ENCODE assay signal across 1 cellular context in the genomic region with DNA sequence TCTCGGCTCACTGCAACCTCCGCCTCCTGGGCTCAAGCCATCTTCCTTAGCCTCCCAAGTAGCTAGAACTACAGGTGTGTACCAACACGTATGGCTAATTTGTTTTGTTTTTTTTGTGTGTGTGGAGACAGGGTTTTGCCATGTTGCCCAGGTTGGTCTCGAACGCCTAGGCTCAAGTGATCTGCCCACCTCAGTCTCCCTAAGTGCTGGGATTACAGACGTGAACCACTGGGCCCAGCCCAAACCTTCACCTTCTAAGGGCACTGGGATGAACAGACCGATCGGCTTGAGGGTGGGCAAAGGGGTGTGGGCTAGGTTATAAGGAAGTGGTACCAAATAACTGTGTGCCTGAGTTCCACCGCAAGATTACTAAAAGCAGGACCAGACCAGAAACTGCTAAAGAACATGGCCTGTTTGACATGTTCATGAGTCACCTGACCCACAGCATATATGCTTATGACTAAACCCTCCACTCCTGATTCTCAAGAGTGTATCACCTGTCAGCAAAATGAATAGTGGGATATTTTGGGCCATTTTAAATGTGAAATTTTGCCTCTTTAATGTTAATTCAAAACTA.
A peak's percentile ranks its signal among the peaks of the same experiment; 100 is the strongest.
TF ChIP-seq lines count a peak whose summit lies in the region.

No MANE protein-coding gene starts in this region.

TF ChIP-seq in GM12878, 131 proteins besides CTCF, POLR2A, EP300 and RAD21 (continued from another document and continues in another):
- peak; percentile 88 for TF ChIP-seq SPI1 (IDR thresholded peaks at IDR 0.05; ENCODE audit: borderline replicate concordance, insufficient read depth, low read depth, low read length)
- no peak for TF ChIP-seq STAT1 (conservative IDR thresholded peaks at IDR 0.05)
- no peak for TF ChIP-seq SRF (IDR thresholded peaks at IDR 0.05; ENCODE audit: low read depth in 2 of 2, low read length in 2 of 2)
- no peak for TF ChIP-seq YBX1 (IDR thresholded peaks at IDR 0.05)
- no peak for TF ChIP-seq GABPA (IDR thresholded peaks at IDR 0.05; ENCODE audit: low read depth)
- no peak for TF ChIP-seq MYB (IDR thresholded peaks at IDR 0.05; ENCODE audit: borderline replicate concordance, low read depth, low read length)
- peak; percentile 89 for TF ChIP-seq RUNX3 (IDR thresholded peaks at IDR 0.05; ENCODE audit: low read length)
- no peak for TF ChIP-seq SMAD5 (IDR thresholded peaks at IDR 0.05; ENCODE audit: low read depth)
- no peak for TF ChIP-seq KAT2A (conservative IDR thresholded peaks at IDR 0.05; ENCODE audit: control insufficient read depth, low read depth, low read length)
- TF ChIP-seq WRNIP1 (IDR thresholded peaks at IDR 0.05; ENCODE audit: borderline replicate concordance, low read depth, low read length) = no peak
- no peak for TF ChIP-seq BRCA1 (IDR thresholded peaks at IDR 0.05; ENCODE audit: low read depth, low read length)
- no peak for TF ChIP-seq MXI1 (IDR thresholded peaks at IDR 0.05; ENCODE audit: low read depth, low read length)
- TF ChIP-seq CREB1 (IDR thresholded peaks at IDR 0.05; ENCODE audit: low read depth) = no peak
- TF ChIP-seq POU2F2 (IDR thresholded peaks at IDR 0.05; ENCODE audit: borderline replicate concordance, low read depth, low read length) = no peak
- TF ChIP-seq, protein P1, sequence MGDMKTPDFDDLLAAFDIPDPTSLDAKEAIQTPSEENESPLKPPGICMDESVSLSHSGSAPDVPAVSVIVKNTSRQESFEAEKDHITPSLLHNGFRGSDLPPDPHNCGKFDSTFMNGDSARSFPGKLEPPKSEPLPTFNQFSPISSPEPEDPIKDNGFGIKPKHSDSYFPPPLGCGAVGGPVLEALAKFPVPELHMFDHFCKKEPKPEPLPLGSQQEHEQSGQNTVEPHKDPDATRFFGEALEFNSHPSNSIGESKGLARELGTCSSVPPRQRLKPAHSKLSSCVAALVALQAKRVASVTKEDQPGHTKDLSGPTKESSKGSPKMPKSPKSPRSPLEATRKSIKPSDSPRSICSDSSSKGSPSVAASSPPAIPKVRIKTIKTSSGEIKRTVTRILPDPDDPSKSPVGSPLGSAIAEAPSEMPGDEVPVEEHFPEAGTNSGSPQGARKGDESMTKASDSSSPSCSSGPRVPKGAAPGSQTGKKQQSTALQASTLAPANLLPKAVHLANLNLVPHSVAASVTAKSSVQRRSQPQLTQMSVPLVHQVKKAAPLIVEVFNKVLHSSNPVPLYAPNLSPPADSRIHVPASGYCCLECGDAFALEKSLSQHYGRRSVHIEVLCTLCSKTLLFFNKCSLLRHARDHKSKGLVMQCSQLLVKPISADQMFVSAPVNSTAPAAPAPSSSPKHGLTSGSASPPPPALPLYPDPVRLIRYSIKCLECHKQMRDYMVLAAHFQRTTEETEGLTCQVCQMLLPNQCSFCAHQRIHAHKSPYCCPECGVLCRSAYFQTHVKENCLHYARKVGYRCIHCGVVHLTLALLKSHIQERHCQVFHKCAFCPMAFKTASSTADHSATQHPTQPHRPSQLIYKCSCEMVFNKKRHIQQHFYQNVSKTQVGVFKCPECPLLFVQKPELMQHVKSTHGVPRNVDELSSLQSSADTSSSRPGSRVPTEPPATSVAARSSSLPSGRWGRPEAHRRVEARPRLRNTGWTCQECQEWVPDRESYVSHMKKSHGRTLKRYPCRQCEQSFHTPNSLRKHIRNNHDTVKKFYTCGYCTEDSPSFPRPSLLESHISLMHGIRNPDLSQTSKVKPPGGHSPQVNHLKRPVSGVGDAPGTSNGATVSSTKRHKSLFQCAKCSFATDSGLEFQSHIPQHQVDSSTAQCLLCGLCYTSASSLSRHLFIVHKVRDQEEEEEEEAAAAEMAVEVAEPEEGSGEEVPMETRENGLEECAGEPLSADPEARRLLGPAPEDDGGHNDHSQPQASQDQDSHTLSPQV (IDR thresholded peaks at IDR 0.05) = no peak
- TF ChIP-seq, protein P2, sequence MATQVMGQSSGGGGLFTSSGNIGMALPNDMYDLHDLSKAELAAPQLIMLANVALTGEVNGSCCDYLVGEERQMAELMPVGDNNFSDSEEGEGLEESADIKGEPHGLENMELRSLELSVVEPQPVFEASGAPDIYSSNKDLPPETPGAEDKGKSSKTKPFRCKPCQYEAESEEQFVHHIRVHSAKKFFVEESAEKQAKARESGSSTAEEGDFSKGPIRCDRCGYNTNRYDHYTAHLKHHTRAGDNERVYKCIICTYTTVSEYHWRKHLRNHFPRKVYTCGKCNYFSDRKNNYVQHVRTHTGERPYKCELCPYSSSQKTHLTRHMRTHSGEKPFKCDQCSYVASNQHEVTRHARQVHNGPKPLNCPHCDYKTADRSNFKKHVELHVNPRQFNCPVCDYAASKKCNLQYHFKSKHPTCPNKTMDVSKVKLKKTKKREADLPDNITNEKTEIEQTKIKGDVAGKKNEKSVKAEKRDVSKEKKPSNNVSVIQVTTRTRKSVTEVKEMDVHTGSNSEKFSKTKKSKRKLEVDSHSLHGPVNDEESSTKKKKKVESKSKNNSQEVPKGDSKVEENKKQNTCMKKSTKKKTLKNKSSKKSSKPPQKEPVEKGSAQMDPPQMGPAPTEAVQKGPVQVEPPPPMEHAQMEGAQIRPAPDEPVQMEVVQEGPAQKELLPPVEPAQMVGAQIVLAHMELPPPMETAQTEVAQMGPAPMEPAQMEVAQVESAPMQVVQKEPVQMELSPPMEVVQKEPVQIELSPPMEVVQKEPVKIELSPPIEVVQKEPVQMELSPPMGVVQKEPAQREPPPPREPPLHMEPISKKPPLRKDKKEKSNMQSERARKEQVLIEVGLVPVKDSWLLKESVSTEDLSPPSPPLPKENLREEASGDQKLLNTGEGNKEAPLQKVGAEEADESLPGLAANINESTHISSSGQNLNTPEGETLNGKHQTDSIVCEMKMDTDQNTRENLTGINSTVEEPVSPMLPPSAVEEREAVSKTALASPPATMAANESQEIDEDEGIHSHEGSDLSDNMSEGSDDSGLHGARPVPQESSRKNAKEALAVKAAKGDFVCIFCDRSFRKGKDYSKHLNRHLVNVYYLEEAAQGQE (IDR thresholded peaks at IDR 0.05; ENCODE audit: low read depth, low read length) = no peak
- TF ChIP-seq TCF12 (IDR thresholded peaks at IDR 0.05; ENCODE audit: low read depth, low read length) = 0 out of 2 replicates have a peak, but pooled peaks have one; percentile 27
- TF ChIP-seq RBBP5 (conservative IDR thresholded peaks at IDR 0.05) = no peak
- TF ChIP-seq EGR1 (IDR thresholded peaks at IDR 0.05; ENCODE audit: borderline replicate concordance in 1 of 2, low read depth in 2 of 2, low read length in 2 of 2) = no peak
- no peak for TF ChIP-seq TAF1 (IDR thresholded peaks at IDR 0.05; ENCODE audit: borderline replicate concordance, low read depth, low read length)
- TF ChIP-seq, protein P3, sequence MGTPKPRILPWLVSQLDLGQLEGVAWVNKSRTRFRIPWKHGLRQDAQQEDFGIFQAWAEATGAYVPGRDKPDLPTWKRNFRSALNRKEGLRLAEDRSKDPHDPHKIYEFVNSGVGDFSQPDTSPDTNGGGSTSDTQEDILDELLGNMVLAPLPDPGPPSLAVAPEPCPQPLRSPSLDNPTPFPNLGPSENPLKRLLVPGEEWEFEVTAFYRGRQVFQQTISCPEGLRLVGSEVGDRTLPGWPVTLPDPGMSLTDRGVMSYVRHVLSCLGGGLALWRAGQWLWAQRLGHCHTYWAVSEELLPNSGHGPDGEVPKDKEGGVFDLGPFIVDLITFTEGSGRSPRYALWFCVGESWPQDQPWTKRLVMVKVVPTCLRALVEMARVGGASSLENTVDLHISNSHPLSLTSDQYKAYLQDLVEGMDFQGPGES (IDR thresholded peaks at IDR 0.05) = no peak
- no peak for TF ChIP-seq NRF1 (conservative IDR thresholded peaks at IDR 0.05; ENCODE audit: low read depth, low read length)
- no peak for TF ChIP-seq CBX5 (IDR thresholded peaks at IDR 0.05; ENCODE audit: low read depth)
- no peak for TF ChIP-seq SUZ12 (IDR thresholded peaks at IDR 0.05; ENCODE audit: unreplicated experiment)
- TF ChIP-seq CREM (IDR thresholded peaks at IDR 0.05; ENCODE audit: low read depth) = peak; percentile 50; the same call in 1 of the 2 replicates
- TF ChIP-seq HDAC6 (IDR thresholded peaks at IDR 0.05; ENCODE audit: unreplicated experiment) = no peak
- TF ChIP-seq, protein P4, sequence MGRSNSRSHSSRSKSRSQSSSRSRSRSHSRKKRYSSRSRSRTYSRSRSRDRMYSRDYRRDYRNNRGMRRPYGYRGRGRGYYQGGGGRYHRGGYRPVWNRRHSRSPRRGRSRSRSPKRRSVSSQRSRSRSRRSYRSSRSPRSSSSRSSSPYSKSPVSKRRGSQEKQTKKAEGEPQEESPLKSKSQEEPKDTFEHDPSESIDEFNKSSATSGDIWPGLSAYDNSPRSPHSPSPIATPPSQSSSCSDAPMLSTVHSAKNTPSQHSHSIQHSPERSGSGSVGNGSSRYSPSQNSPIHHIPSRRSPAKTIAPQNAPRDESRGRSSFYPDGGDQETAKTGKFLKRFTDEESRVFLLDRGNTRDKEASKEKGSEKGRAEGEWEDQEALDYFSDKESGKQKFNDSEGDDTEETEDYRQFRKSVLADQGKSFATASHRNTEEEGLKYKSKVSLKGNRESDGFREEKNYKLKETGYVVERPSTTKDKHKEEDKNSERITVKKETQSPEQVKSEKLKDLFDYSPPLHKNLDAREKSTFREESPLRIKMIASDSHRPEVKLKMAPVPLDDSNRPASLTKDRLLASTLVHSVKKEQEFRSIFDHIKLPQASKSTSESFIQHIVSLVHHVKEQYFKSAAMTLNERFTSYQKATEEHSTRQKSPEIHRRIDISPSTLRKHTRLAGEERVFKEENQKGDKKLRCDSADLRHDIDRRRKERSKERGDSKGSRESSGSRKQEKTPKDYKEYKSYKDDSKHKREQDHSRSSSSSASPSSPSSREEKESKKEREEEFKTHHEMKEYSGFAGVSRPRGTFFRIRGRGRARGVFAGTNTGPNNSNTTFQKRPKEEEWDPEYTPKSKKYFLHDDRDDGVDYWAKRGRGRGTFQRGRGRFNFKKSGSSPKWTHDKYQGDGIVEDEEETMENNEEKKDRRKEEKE (IDR thresholded peaks at IDR 0.05) = no peak
- TF ChIP-seq FOXK2 (IDR thresholded peaks at IDR 0.05) = no peak
- TF ChIP-seq, protein P5, sequence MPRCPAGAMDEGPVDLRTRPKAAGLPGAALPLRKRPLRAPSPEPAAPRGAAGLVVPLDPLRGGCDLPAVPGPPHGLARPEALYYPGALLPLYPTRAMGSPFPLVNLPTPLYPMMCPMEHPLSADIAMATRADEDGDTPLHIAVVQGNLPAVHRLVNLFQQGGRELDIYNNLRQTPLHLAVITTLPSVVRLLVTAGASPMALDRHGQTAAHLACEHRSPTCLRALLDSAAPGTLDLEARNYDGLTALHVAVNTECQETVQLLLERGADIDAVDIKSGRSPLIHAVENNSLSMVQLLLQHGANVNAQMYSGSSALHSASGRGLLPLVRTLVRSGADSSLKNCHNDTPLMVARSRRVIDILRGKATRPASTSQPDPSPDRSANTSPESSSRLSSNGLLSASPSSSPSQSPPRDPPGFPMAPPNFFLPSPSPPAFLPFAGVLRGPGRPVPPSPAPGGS (IDR thresholded peaks at IDR 0.05; ENCODE audit: borderline replicate concordance, insufficient read depth, low read depth, low read length, poor library complexity, severe bottlenecking) = no peak
- TF ChIP-seq, protein P6, sequence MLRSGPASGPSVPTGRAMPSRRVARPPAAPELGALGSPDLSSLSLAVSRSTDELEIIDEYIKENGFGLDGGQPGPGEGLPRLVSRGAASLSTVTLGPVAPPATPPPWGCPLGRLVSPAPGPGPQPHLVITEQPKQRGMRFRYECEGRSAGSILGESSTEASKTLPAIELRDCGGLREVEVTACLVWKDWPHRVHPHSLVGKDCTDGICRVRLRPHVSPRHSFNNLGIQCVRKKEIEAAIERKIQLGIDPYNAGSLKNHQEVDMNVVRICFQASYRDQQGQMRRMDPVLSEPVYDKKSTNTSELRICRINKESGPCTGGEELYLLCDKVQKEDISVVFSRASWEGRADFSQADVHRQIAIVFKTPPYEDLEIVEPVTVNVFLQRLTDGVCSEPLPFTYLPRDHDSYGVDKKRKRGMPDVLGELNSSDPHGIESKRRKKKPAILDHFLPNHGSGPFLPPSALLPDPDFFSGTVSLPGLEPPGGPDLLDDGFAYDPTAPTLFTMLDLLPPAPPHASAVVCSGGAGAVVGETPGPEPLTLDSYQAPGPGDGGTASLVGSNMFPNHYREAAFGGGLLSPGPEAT (IDR thresholded peaks at IDR 0.05; ENCODE audit: low read depth) = no peak
- TF ChIP-seq, protein P7, sequence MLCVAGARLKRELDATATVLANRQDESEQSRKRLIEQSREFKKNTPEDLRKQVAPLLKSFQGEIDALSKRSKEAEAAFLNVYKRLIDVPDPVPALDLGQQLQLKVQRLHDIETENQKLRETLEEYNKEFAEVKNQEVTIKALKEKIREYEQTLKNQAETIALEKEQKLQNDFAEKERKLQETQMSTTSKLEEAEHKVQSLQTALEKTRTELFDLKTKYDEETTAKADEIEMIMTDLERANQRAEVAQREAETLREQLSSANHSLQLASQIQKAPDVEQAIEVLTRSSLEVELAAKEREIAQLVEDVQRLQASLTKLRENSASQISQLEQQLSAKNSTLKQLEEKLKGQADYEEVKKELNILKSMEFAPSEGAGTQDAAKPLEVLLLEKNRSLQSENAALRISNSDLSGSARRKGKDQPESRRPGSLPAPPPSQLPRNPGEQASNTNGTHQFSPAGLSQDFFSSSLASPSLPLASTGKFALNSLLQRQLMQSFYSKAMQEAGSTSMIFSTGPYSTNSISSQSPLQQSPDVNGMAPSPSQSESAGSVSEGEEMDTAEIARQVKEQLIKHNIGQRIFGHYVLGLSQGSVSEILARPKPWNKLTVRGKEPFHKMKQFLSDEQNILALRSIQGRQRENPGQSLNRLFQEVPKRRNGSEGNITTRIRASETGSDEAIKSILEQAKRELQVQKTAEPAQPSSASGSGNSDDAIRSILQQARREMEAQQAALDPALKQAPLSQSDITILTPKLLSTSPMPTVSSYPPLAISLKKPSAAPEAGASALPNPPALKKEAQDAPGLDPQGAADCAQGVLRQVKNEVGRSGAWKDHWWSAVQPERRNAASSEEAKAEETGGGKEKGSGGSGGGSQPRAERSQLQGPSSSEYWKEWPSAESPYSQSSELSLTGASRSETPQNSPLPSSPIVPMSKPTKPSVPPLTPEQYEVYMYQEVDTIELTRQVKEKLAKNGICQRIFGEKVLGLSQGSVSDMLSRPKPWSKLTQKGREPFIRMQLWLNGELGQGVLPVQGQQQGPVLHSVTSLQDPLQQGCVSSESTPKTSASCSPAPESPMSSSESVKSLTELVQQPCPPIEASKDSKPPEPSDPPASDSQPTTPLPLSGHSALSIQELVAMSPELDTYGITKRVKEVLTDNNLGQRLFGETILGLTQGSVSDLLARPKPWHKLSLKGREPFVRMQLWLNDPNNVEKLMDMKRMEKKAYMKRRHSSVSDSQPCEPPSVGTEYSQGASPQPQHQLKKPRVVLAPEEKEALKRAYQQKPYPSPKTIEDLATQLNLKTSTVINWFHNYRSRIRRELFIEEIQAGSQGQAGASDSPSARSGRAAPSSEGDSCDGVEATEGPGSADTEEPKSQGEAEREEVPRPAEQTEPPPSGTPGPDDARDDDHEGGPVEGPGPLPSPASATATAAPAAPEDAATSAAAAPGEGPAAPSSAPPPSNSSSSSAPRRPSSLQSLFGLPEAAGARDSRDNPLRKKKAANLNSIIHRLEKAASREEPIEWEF (IDR thresholded peaks at IDR 0.05; ENCODE audit: insufficient replicate concordance, low read depth, low read length) = no peak
- no peak for TF ChIP-seq CEBPB (IDR thresholded peaks at IDR 0.05; ENCODE audit: borderline replicate concordance in 1 of 2, low read depth in 2 of 2, low read length in 2 of 2)
- TF ChIP-seq BHLHE40 (IDR thresholded peaks at IDR 0.05; ENCODE audit: borderline replicate concordance in 1 of 2, low read depth in 2 of 2, low read length in 1 of 2) = peak; percentile 49 to 74; a peak in 2 of 4 replicates
- no peak for TF ChIP-seq SREBF1 (IDR thresholded peaks at IDR 0.05; ENCODE audit: low read length)
- no peak for TF ChIP-seq ZNF622 (IDR thresholded peaks at IDR 0.05)
- TF ChIP-seq TARDBP (IDR thresholded peaks at IDR 0.05; ENCODE audit: borderline replicate concordance) = no peak
